In genomic region chr6:123439371-123439770, GRCh38 we compare ENCODE assay signal across 20 cellular contexts.
"Had no signal": no experiment of that assay in that cellular context is flagged by ENCODE, and none has a peak within 500 bp of the region (broad histone marks: within the 10 kb centered on the region; RNA-seq: fewer than 3 reads in every experiment).

No MANE protein-coding gene starts in this region.

- H3K4me2 ChIP-seq: hepatocyte had no signal

- H3K36me3 ChIP-seq: esophagus muscularis mucosa, gastroesophageal sphincter, right lobe of liver, spleen, tibial artery, upper lobe of left lung, vagina had no signal

- H3K9me3 Mint-ChIP-seq: stimulated activated memory B cell treated with anti-CD40 and anti-IgM and Interleukin-4, amounts not matched to agents 10 μg/mL and 1 μg/mL and 100 μg/mL, for 72 hours; stimulated activated naive CD8-positive, alpha-beta T cell treated with anti-CD3 and anti-CD28 coated beads, Interleukin-15, Interleukin-2, amounts not matched to agents 100 ng/mL and 50 ng/mL, for 24 hours had no signal

- H3K27me3 Mint-ChIP-seq: naive thymus-derived CD8-positive, alpha-beta T cell; stimulated activated memory B cell treated with anti-CD40 and anti-IgM and Interleukin-4, amounts not matched to agents 10 μg/mL and 1 μg/mL and 100 μg/mL, for 72 hours; stimulated activated naive CD8-positive, alpha-beta T cell treated with anti-CD3 and anti-CD28 coated beads, Interleukin-15, Interleukin-2, amounts not matched to agents 100 ng/mL and 50 ng/mL, for 24 hours had no signal

- H3K79me2 ChIP-seq: hepatocyte had no signal

- H2AFZ ChIP-seq: hepatocyte had no signal

- H3K4me1 Mint-ChIP-seq: naive thymus-derived CD8-positive, alpha-beta T cell; stimulated activated memory B cell treated with anti-CD40 and anti-IgM and Interleukin-4, amounts not matched to agents 10 μg/mL and 1 μg/mL and 100 μg/mL, for 72 hours had no signal

- H3K4me3 ChIP-seq: esophagus muscularis mucosa, gastroesophageal sphincter, hepatocyte, mucosa of descending colon, right lobe of liver, spleen, tibial artery, upper lobe of left lung, vagina had no signal

- H3K36me3 Mint-ChIP-seq: naive thymus-derived CD8-positive, alpha-beta T cell; stimulated activated memory B cell treated with anti-CD40 and anti-IgM and Interleukin-4, amounts not matched to agents 10 μg/mL and 1 μg/mL and 100 μg/mL, for 72 hours had no signal

- H3K4me3 Mint-ChIP-seq: naive thymus-derived CD8-positive, alpha-beta T cell; stimulated activated memory B cell treated with anti-CD40 and anti-IgM and Interleukin-4, amounts not matched to agents 10 μg/mL and 1 μg/mL and 100 μg/mL, for 72 hours; stimulated activated naive CD8-positive, alpha-beta T cell treated with anti-CD3 and anti-CD28 coated beads, Interleukin-15, Interleukin-2, amounts not matched to agents 100 ng/mL and 50 ng/mL, for 24 hours had no signal

- DNase-seq: effector memory CD4-positive, alpha-beta T cell; glutamatergic neuron; kidney; left colon; mucosa of descending colon; naive thymus-derived CD8-positive, alpha-beta T cell; right lobe of liver; spleen; stimulated activated CD4-positive, alpha-beta T cell treated with anti-CD3 and anti-CD28 coated beads, Interleukin-15, amount 100 ng/mL, for 24 hours; stimulated activated CD4-positive, alpha-beta T cell treated with anti-CD3 and anti-CD28 coated beads, Interleukin-1b, Interleukin-23, amount 100 ng/mL, for 48 hours; stimulated activated CD4-positive, alpha-beta T cell treated with anti-CD3 and anti-CD28 coated beads, Interleukin-4, amount 100 ng/mL, for 24 hours; tibial artery; upper lobe of left lung had no signal

- H3K27me3 ChIP-seq: esophagus muscularis mucosa, gastroesophageal sphincter, hepatocyte, right lobe of liver, spleen, tibial artery, upper lobe of left lung, vagina had no signal

- H3K27ac Mint-ChIP-seq: naive thymus-derived CD8-positive, alpha-beta T cell; stimulated activated memory B cell treated with anti-CD40 and anti-IgM and Interleukin-4, amounts not matched to agents 10 μg/mL and 1 μg/mL and 100 μg/mL, for 72 hours; stimulated activated naive CD8-positive, alpha-beta T cell treated with anti-CD3 and anti-CD28 coated beads, Interleukin-15, Interleukin-2, amounts not matched to agents 100 ng/mL and 50 ng/mL, for 24 hours had no signal

- H3K27ac ChIP-seq: epithelial cell of prostate, esophagus muscularis mucosa, gastroesophageal sphincter, hepatocyte, right lobe of liver, spleen, tibial artery, upper lobe of left lung, vagina had no signal

- H3K9me3 ChIP-seq: esophagus muscularis mucosa, gastroesophageal sphincter, mucosa of descending colon, right lobe of liver, tibial artery, upper lobe of left lung, vagina had no signal

- H3K4me1 ChIP-seq: esophagus muscularis mucosa, gastroesophageal sphincter, right lobe of liver, spleen, tibial artery, upper lobe of left lung, vagina had no signal

- ATAC-seq: gastroesophageal sphincter; left colon; mucosa of descending colon; naive thymus-derived CD8-positive, alpha-beta T cell; right lobe of liver; stimulated activated memory B cell treated with anti-CD40 and anti-IgM and Interleukin-4, amounts not matched to agents 10 μg/mL and 1 μg/mL and 100 μg/mL, for 72 hours had no signal
